ENCODE assay signal across 10 cellular contexts in genomic region chr11:17921620-17922473, GRCh38.
A peak's percentile ranks its signal among the peaks of the same experiment; 100 is the strongest.
DNase-seq lines count a peak whose midpoint lies in the region; ATAC-seq, FAIRE-seq and TF ChIP-seq lines count a peak whose summit lies in the region.
"Had no signal": no experiment of that assay in that cellular context is flagged by ENCODE, and none has a peak within 500 bp of the region (broad histone marks: within the 10 kb centered on the region; RNA-seq: fewer than 3 reads in every experiment).

No MANE protein-coding gene starts in this region.

- no peaks in the 10 kb centered on the region for H3K36me3 Mint-ChIP-seq in nephron (ENCODE audit: low read depth)

- FAIRE-seq in bronchial epithelial cell (lab: Jason Lieb, UNC) (no peak), urothelium cell line (lab: Jason Lieb, UNC) (no peak)

- DNase-seq in KBM-7, result peak; percentile 12
- peak; percentile 36 for DNase-seq in bronchial epithelial cell (ENCODE audit: low read depth)
- no peak for DNase-seq in HT-29 (ENCODE audit: low spot score)
- no peak for DNase-seq in urothelium cell line (ENCODE audit: low spot score)
- DNase-seq: DMS53, heart right ventricle had no signal

- no peak for TF ChIP-seq CTCF in bronchial epithelial cell (IDR thresholded peaks at IDR 0.05; ENCODE audit: insufficient read depth, low read length, severe bottlenecking)
- no peak for TF ChIP-seq CTCF in nephron (IDR thresholded peaks at IDR 0.05; ENCODE audit: unreplicated experiment in 3 of 3)

- ATAC-seq in GM21367 (IDR thresholded peaks at IDR 0.05; ENCODE audit: unreplicated experiment) (no peak), HG02970 (IDR thresholded peaks at IDR 0.05; ENCODE audit: low FRiP score, unreplicated experiment) (no peak)

- H3K9me3 Mint-ChIP-seq in nephron, result no peaks in the 10 kb centered on the region

- peak overlapping the region in 1 of 3 experiments; percentile 5 for H3K4me3 Mint-ChIP-seq in nephron

- peak overlapping the region; percentile 49 to 68 (median 55) for H3K27ac Mint-ChIP-seq in nephron

- H3K4me1 Mint-ChIP-seq in nephron, result peaks cover 46% of the 10 kb centered on the region

- peak overlapping the region; percentile 44 for H3K4me2 ChIP-seq in BLaER1

- in situ Hi-C loops in KBM-7 (cut with MboI; ENCODE audit: low pct_unique_long_range_greater_than_20kb, low sequenced_read_pairs), result no loop called here

- H3K36me3 ChIP-seq in BLaER1 (peaks cover 59% of the 10 kb centered on the region), bronchial epithelial cell (ENCODE audit: control insufficient read depth, insufficient read depth, low read length) (no peaks in the 10 kb centered on the region)

- H3K9me3 ChIP-seq in BLaER1, result no peaks in the 10 kb centered on the region
- H3K9me3 ChIP-seq: heart right ventricle had no signal

- H3K27me3 Mint-ChIP-seq in nephron (ENCODE audit: low read depth), result no peaks in the 10 kb centered on the region

- H3K9ac ChIP-seq in BLaER1, result no peak overlapping the region

- H3K4me1 ChIP-seq in BLaER1, result peaks cover 17% of the 10 kb centered on the region

- H3K4me3 ChIP-seq in BLaER1 (no peak overlapping the region), bronchial epithelial cell (ENCODE audit: low read depth, low read length) (no peak overlapping the region)
- H3K4me3 ChIP-seq: heart right ventricle had no signal

- no peaks in the 10 kb centered on the region for H3K27me3 ChIP-seq in BLaER1
- no peaks in the 10 kb centered on the region for H3K27me3 ChIP-seq in bronchial epithelial cell (ENCODE audit: control insufficient read depth, insufficient read depth, low read length)
- H3K27me3 ChIP-seq: heart right ventricle had no signal

- no peak overlapping the region for H3K27ac ChIP-seq in BLaER1

- H4K20me1 ChIP-seq in BLaER1, result no peaks in the 10 kb centered on the region

Comparison
In these comparisons a context has a peak if more than half of its experiments do, and no peak if none do; other contexts are left out.
1. DNase-seq: peak in KBM-7 (single experiment) and bronchial epithelial cell (single experiment); none in HT-29 (single experiment) and urothelium cell line (single experiment).